24 cellular contexts compared by ENCODE assay signal in genomic region chr5:157510682-157511081, GRCh38. TPM values are rescaled to one million over a fixed set of nuclear protein-coding genes. Genes with fewer than 3 reads are reported as not detected.
DNase-seq lines count a peak whose midpoint lies in the region; ATAC-seq and TF ChIP-seq lines count a peak whose summit lies in the region.
"Had no signal": no experiment of that assay in that cellular context is flagged by ENCODE, and none has a peak within 500 bp of the region (broad histone marks: within the 10 kb centered on the region; RNA-seq: fewer than 3 reads in every experiment).

No MANE protein-coding gene starts in this region.

- TF ChIP-seq POLR2A in esophagus muscularis mucosa (IDR thresholded peaks at IDR 0.05; ENCODE audit: low read depth): no peak

- intact Hi-C loops in heart right ventricle (cut with DNase I): loop anchor here in 4 of 10 donors (2.0 to 10.0 kb wide), 4 partner anchors 52 to 64 kb away; partner anchors contain the start of gene ADAM19 (in 1 of the 4)
- intact Hi-C loops in left ventricle myocardium superior (cut with micrococcal nuclease): loop anchor here (10.0 kb wide), 1 partner anchor 54 kb away; no protein-coding TSS in a partner anchor
- intact Hi-C loops in esophagus muscularis mucosa (cut with DNase I): no loop called here
- intact Hi-C loops in psoas muscle (cut with DNase I): loop anchor here in 1 of 2 donors (5.0 kb wide), 1 partner anchor 52 kb away; no protein-coding TSS in a partner anchor
- intact Hi-C loops in upper lobe of right lung (cut with DNase I): no loop called here

- H3K27me3 ChIP-seq in heart right ventricle: no peaks in the 10 kb centered on the region
- H3K27me3 ChIP-seq in esophagus muscularis mucosa: no peaks in the 10 kb centered on the region
- H3K27me3 ChIP-seq in psoas muscle (ENCODE audit: insufficient read depth in 3 of 3, low read length in 2 of 3): no peaks in the 10 kb centered on the region
- no peaks in the 10 kb centered on the region for H3K27me3 ChIP-seq in upper lobe of right lung

- peaks cover 52% of the 10 kb centered on the region for H3K36me3 Mint-ChIP-seq in T-cell

- H3K27ac Mint-ChIP-seq in T-cell: no peak overlapping the region
- H3K27ac Mint-ChIP-seq: activated T-cell treated with anti-CD3 and anti-CD28 coated beads, Interleukin-2, amount 50 U/mL, for 72 hours; CD8-positive, alpha-beta memory T cell; type B pancreatic cell had no signal

- H3K9me3 ChIP-seq in heart right ventricle: no peaks in the 10 kb centered on the region
- H3K9me3 ChIP-seq in esophagus muscularis mucosa: no peaks in the 10 kb centered on the region
- no peaks in the 10 kb centered on the region for H3K9me3 ChIP-seq in psoas muscle
- no peaks in the 10 kb centered on the region for H3K9me3 ChIP-seq in upper lobe of right lung
- H3K9me3 ChIP-seq: mucosa of descending colon had no signal

- ATAC-seq in heart right ventricle (no peak), left ventricle myocardium superior (no peak), psoas muscle (no peak), upper lobe of right lung (no peak), T-cell (replicated peaks in 1 of 4) (no peak)
- ATAC-seq: activated T-cell treated with anti-CD3 and anti-CD28 coated beads, Interleukin-2, amount 50 U/mL, for 72 hours; GM12878; mucosa of descending colon had no signal

- H3K9me3 Mint-ChIP-seq in T-cell: no peaks in the 10 kb centered on the region
- H3K9me3 Mint-ChIP-seq: CD8-positive, alpha-beta memory T cell; type B pancreatic cell had no signal

- H3K27me3 Mint-ChIP-seq in T-cell: no peaks in the 10 kb centered on the region
- H3K27me3 Mint-ChIP-seq: CD8-positive, alpha-beta memory T cell had no signal

- H3K4me1 ChIP-seq in heart right ventricle (peaks cover 10 to 69% (median 44%) of the 10 kb centered on the region in 9 donors), esophagus muscularis mucosa (peaks cover 31 to 75% (median 63%) of the 10 kb centered on the region in 4 donors), psoas muscle (peaks cover 17% of the 10 kb centered on the region), upper lobe of right lung (peaks cover 33% of the 10 kb centered on the region)

- CTCF ChIA-PET in T-cell (lab: Charles Lee): no interaction called here

- WGBS in heart right ventricle, 2 donors: 92% methylated on average over 5 of the region's 5 CpGs
- 86% methylated on average over 5 of the region's 5 CpGs for WGBS in esophagus muscularis mucosa
- WGBS in psoas muscle, 3 donors: 82 to 89% (median 85%) methylated on average over 5 of the region's 5 CpGs

- no peak for TF ChIP-seq EP300 in esophagus muscularis mucosa (IDR thresholded peaks at IDR 0.05)

- H3K4me3 Mint-ChIP-seq in T-cell: no peak overlapping the region
- H3K4me3 Mint-ChIP-seq: activated T-cell treated with anti-CD3 and anti-CD28 coated beads, Interleukin-2, amount 50 U/mL, for 72 hours; CD8-positive, alpha-beta memory T cell; type B pancreatic cell had no signal

- TF ChIP-seq CTCF in heart right ventricle (IDR thresholded peaks at IDR 0.05) (no peak), esophagus muscularis mucosa (IDR thresholded peaks at IDR 0.05) (no peak), psoas muscle (IDR thresholded peaks at IDR 0.05) (no peak), upper lobe of right lung (IDR thresholded peaks at IDR 0.05) (no peak)

- H3K27ac ChIP-seq in heart right ventricle (peak overlapping the region in 7 of 10 donors; percentile 50 to 85 (median 75)), esophagus muscularis mucosa (replicated peaks in 1 of 4) (peak overlapping the region; percentile 86 to 90 (median 88)), psoas muscle (peak overlapping the region; percentile 53), upper lobe of right lung (peak overlapping the region; percentile 55)

- POLR2A ChIA-PET in T-cell (lab: Charles Lee): no interaction called here

- DNase-seq in heart right ventricle (no peak), left ventricle myocardium superior (no peak), esophagus muscularis mucosa (ENCODE audit: extremely low spot score) (no peak), psoas muscle (no peak), upper lobe of right lung (no peak), GM03348 (ENCODE audit: low spot score) (no peak), T-cell (no peak), NCI-H446 (lab: John Stamatoyannopoulos, UW) (no peak)
- DNase-seq: ACHN; activated CD4-positive, alpha-beta T cell treated with anti-CD3 and anti-CD28 coated beads, Interleukin-2, amount 50 U/mL, for 48 hours; activated T-cell treated with anti-CD3 and anti-CD28 coated beads, Interleukin-2, amount 50 U/mL, for 72 hours; CD8-positive, alpha-beta memory T cell; erythroblast; GOT3; head of caudate nucleus; mucosa of descending colon; NCI-H1930; NCI-H526; OCI-M1; posterior cingulate gyrus; stimulated activated CD4-positive, alpha-beta T cell treated with anti-CD3 and anti-CD28 coated beads, Interleukin-2, amount 100 ng/mL, for 24 hours had no signal

- H3K4me3 ChIP-seq in heart right ventricle: no peak overlapping the region
- H3K4me3 ChIP-seq in esophagus muscularis mucosa: no peak overlapping the region
- H3K4me3 ChIP-seq in psoas muscle: no peak overlapping the region
- no peak overlapping the region for H3K4me3 ChIP-seq in upper lobe of right lung
- H3K4me3 ChIP-seq: GM12878, mucosa of descending colon had no signal

- peaks cover 4 to 38% (median 6%) of the 10 kb centered on the region in 3 donors for H3K4me1 Mint-ChIP-seq in T-cell

- H3K36me3 ChIP-seq in heart right ventricle: peaks cover 0 to 79% (median 16%) of the 10 kb centered on the region in 9 donors
- H3K36me3 ChIP-seq in esophagus muscularis mucosa: peaks cover 6 to 45% (median 10%) of the 10 kb centered on the region in 4 donors
- H3K36me3 ChIP-seq in psoas muscle (ENCODE audit: insufficient read depth in 1 of 2, low read depth in 1 of 2): peaks cover 0 to 14% of the 10 kb centered on the region in 2 donors
- H3K36me3 ChIP-seq in upper lobe of right lung: no peaks in the 10 kb centered on the region

RNA-seq across cellular contexts. Expression of gene NIPAL4, which starts 50.7 kb away (rescaled TPM):
- total RNA-seq in heart right ventricle (under 1 TPM in 1 of 10 donors, not detected in 9; 0.09 TPM), left ventricle myocardium superior (not detected), esophagus muscularis mucosa (1 to 10 TPM; 1.6 to 4.2 (median 2.6) TPM), psoas muscle (under 1 TPM; 0.34 to 0.50 (median 0.38) TPM), upper lobe of right lung (not detected), T-cell (under 1 TPM in 4 of 5 donors, not detected in 1; 0.06 to 0.49 (median 0.08) TPM)
- polyA plus RNA-seq in heart right ventricle (under 1 TPM in 1 of 2 donors, not detected in 1; 0.20 TPM), psoas muscle (under 1 TPM; 0.03 to 0.18 (median 0.13) TPM)
- total RNA-seq: cerebellum had no signal
- polyA plus RNA-seq: CD8-positive, alpha-beta memory T cell had no signal
